Comparison of ENCODE assay signal across 22 cellular contexts in the genomic region with DNA sequence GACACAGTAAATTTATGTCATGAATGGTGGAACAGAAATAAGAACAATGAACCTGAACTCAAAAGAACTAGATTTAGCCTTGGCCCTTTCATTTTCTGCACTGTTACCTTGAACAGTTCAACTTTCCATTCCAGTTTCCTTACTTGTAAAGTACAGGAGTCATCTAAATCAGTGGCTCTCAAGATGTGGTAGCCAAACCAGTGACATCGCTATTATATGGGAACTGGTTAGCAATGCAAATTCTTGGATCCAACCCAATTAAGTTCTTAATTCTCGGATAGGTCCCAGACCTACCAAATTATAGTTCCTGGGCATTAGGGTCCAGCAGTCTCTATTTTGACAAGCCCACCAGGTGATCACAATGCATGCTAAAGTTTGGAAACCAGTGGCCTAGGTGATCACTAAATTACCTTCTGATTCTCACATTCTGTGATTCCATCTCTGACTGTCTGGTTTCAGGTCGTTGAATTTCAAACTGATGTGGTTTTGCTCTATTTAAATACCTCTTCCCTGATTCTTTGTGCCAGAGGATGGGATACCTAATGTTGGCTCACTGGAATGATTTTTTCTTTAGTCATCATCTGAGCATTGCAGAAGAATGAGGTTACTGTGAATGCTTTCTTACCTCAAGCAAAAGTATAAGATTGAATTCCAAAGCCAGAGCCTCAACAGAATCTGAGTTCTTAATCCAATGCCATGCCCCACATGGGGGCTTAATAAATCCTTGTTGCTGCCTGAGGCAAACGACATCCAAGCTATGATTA.
A peak's percentile ranks its signal among the peaks of the same experiment; 100 is the strongest.
DNase-seq lines count a peak whose midpoint lies in the region; ATAC-seq and TF ChIP-seq lines count a peak whose summit lies in the region.
"Had no signal": no experiment of that assay in that cellular context is flagged by ENCODE, and none has a peak within 500 bp of the region (broad histone marks: within the 10 kb centered on the region; RNA-seq: fewer than 3 reads in every experiment).

No MANE protein-coding gene starts in this region.

- H3K27ac ChIP-seq in IMR-90 (ENCODE audit: insufficient read depth, low read length), result no peak overlapping the region; the same call in 1 of the 2 replicates
- H3K27ac ChIP-seq in coronary artery, result no peak overlapping the region

- no peaks in the 10 kb centered on the region for H3K9me3 ChIP-seq in IMR-90 (ENCODE audit: control insufficient read depth, insufficient read depth, low read length)
- H3K9me3 ChIP-seq: Caco-2 had no signal

- peak overlapping the region in 1 of 2 experiments; percentile 11; a peak in 1 of 4 replicates for H4K8ac ChIP-seq in IMR-90 (ENCODE audit: low read depth in 2 of 2, low read length in 2 of 2)

- peaks cover 31% of the 10 kb centered on the region for H3K4me1 Mint-ChIP-seq in Calu3 (ENCODE audit: low read depth, unreplicated experiment)
- no peaks in the 10 kb centered on the region for H3K4me1 Mint-ChIP-seq in activated CD8-positive, alpha-beta T cell treated with anti-CD3 and anti-CD28 coated beads, Interleukin-2, amount 10 ng/mL, durations not matched to agents 7 days and 5 days (ENCODE audit: low read depth)
- H3K4me1 Mint-ChIP-seq: activated naive CD8-positive, alpha-beta T cell treated with anti-CD3 and anti-CD28 coated beads, Interleukin-2, amount 10 ng/mL, durations not matched to agents 7 days and 5 days had no signal

- H4K91ac ChIP-seq in IMR-90 (ENCODE audit: insufficient read depth, low read depth, low read length), result no peak overlapping the region

- dilution Hi-C loops in IMR-90 (cut with HindIII; ENCODE audit: low sequenced_read_pairs, unreplicated experiment), result no loop called here

- peak overlapping the region; percentile 24; the same call in 1 of the 2 replicates for H2BK20ac ChIP-seq in IMR-90 (ENCODE audit: low read depth, low read length)

- H3K14ac ChIP-seq in IMR-90 (replicated peaks; ENCODE audit: low read depth, low read length), result no peak overlapping the region; the same call in 1 of the 2 replicates

- H2AFZ ChIP-seq in IMR-90 (replicated peaks; ENCODE audit: low read length, poor library complexity), result no peak overlapping the region

- no peak for TF ChIP-seq POLR2A in IMR-90 (IDR thresholded peaks at IDR 0.05; ENCODE audit: low read depth, low read length)

- no peaks in the 10 kb centered on the region for H3K27me3 Mint-ChIP-seq in Calu3 (ENCODE audit: unreplicated experiment)
- H3K27me3 Mint-ChIP-seq in activated CD8-positive, alpha-beta T cell treated with anti-CD3 and anti-CD28 coated beads, Interleukin-2, amount 10 ng/mL, durations not matched to agents 7 days and 5 days (ENCODE audit: low read depth), result no peaks in the 10 kb centered on the region

- ATAC-seq in IMR-90 (ENCODE audit: low read depth) (peak; percentile 61), GM18511 (IDR thresholded peaks at IDR 0.05; ENCODE audit: unreplicated experiment) (no peak)
- no peak for ATAC-seq in activated CD8-positive, alpha-beta T cell treated with anti-CD3 and anti-CD28 coated beads, Interleukin-2, amount 10 ng/mL, durations not matched to agents 7 days and 5 days
- ATAC-seq: effector memory CD8-positive, alpha-beta T cell; HepG2 had no signal

- no peak overlapping the region for H3K23ac ChIP-seq in IMR-90 (ENCODE audit: low read depth, low read length)

- H4K20me1 ChIP-seq in IMR-90 (ENCODE audit: insufficient read depth, low read length), result no peaks in the 10 kb centered on the region

- no peak overlapping the region; the same call in 1 of the 2 replicates for H2AK5ac ChIP-seq in IMR-90 (ENCODE audit: low read depth, low read length)

- H3K4ac ChIP-seq in IMR-90 (ENCODE audit: low read depth, low read length), result peak overlapping the region; percentile 52; the same call in 1 of the 2 replicates

- TF ChIP-seq RAD21 in IMR-90 (IDR thresholded peaks at IDR 0.05; ENCODE audit: low read length), result no peak

- POLR2A ChIA-PET in IMR-90 (lab: Charles Lee; ENCODE audit: unreplicated experiment), result no interaction called here
- POLR2A ChIA-PET in activated CD8-positive, alpha-beta T cell treated with anti-CD3 and anti-CD28 coated beads, Interleukin-2, amount 10 ng/mL, durations not matched to agents 7 days and 5 days (lab: Charles Lee), result no interaction called here

- in situ Hi-C loops in IMR-90 (cut with MboI; ENCODE audit: low sequenced_read_pairs), result no loop called here
- in situ Hi-C loops in astrocyte of the cerebellum (cut with HindIII; ENCODE audit: low sequenced_read_pairs), result no loop called here

- H3K4me3 Mint-ChIP-seq in Calu3 (ENCODE audit: low read depth, unreplicated experiment), result no peak overlapping the region
- H3K4me3 Mint-ChIP-seq in activated CD8-positive, alpha-beta T cell treated with anti-CD3 and anti-CD28 coated beads, Interleukin-2, amount 10 ng/mL, durations not matched to agents 7 days and 5 days, result no peak overlapping the region
- H3K4me3 Mint-ChIP-seq: activated naive CD8-positive, alpha-beta T cell treated with anti-CD3 and anti-CD28 coated beads, Interleukin-2, amount 10 ng/mL, durations not matched to agents 7 days and 5 days; effector memory CD8-positive, alpha-beta T cell; H9; nephron had no signal

- no peaks in the 10 kb centered on the region for H3K9me3 Mint-ChIP-seq in Calu3 (ENCODE audit: low read depth, unreplicated experiment)
- no peaks in the 10 kb centered on the region for H3K9me3 Mint-ChIP-seq in activated CD8-positive, alpha-beta T cell treated with anti-CD3 and anti-CD28 coated beads, Interleukin-2, amount 10 ng/mL, durations not matched to agents 7 days and 5 days (ENCODE audit: insufficient read depth)
- H3K9me3 Mint-ChIP-seq: activated naive CD8-positive, alpha-beta T cell treated with anti-CD3 and anti-CD28 coated beads, Interleukin-2, amount 10 ng/mL, durations not matched to agents 7 days and 5 days; effector memory CD8-positive, alpha-beta T cell; H9; nephron had no signal

- peaks cover 4% of the 10 kb centered on the region; the same call in 1 of the 2 replicates for H3K4me1 ChIP-seq in IMR-90 (ENCODE audit: control insufficient read depth, insufficient read depth, low read length)

- no peaks in the 10 kb centered on the region for H3K36me3 ChIP-seq in IMR-90 (ENCODE audit: control insufficient read depth, insufficient read depth, low read length)

- H2BK5ac ChIP-seq in IMR-90 (ENCODE audit: low read depth, low read length, poor library complexity, severe bottlenecking), result peak overlapping the region; percentile 8

- no peak overlapping the region for H3K9ac ChIP-seq in IMR-90 (ENCODE audit: low read depth, low read length)

- H2BK15ac ChIP-seq in IMR-90 (ENCODE audit: low read depth, low read length), result no peak overlapping the region; the same call in 2 of the 3 replicates

- no peak overlapping the region for H2AK9ac ChIP-seq in IMR-90 (replicated peaks; ENCODE audit: low read depth, low read length, poor library complexity)

- peak overlapping the region; percentile 46; the same call in 1 of the 2 replicates for H3K4me2 ChIP-seq in IMR-90 (ENCODE audit: low read depth, low read length)

- intact Hi-C loops in IMR-90 (cut with micrococcal nuclease) (no loop called here), Calu3 (cut with micrococcal nuclease; ENCODE audit: unreplicated experiment) (no loop called here)

- H3K36me3 Mint-ChIP-seq in Calu3 (ENCODE audit: insufficient read depth, unreplicated experiment), result no peaks in the 10 kb centered on the region
- no peaks in the 10 kb centered on the region for H3K36me3 Mint-ChIP-seq in activated CD8-positive, alpha-beta T cell treated with anti-CD3 and anti-CD28 coated beads, Interleukin-2, amount 10 ng/mL, durations not matched to agents 7 days and 5 days (ENCODE audit: low read depth)
- H3K36me3 Mint-ChIP-seq: activated naive CD8-positive, alpha-beta T cell treated with anti-CD3 and anti-CD28 coated beads, Interleukin-2, amount 10 ng/mL, durations not matched to agents 7 days and 5 days had no signal

- H3K56ac ChIP-seq in IMR-90 (ENCODE audit: extremely low read depth, insufficient read depth, low read length), result no peak overlapping the region

- H3K79me1 ChIP-seq in IMR-90 (ENCODE audit: low read depth in 1 of 2, low read length in 2 of 2), result no peaks in the 10 kb centered on the region

- DNase-seq in AG08396 (ENCODE audit: low spot score) (peak; percentile 14), IMR-90 (peak; percentile 75), astrocyte of the cerebellum (ENCODE audit: low read depth) (peak; percentile 63), kidney glomerular epithelial cell (lab: John Stamatoyannopoulos, UW) (peak; percentile 97), Calu3 (no peak), coronary artery (ENCODE audit: low spot score) (no peak)
- DNase-seq in activated CD8-positive, alpha-beta T cell treated with anti-CD3 and anti-CD28 coated beads, Interleukin-2, amount 10 ng/mL, durations not matched to agents 7 days and 5 days, result no peak
- DNase-seq: activated CD4-positive, alpha-beta T cell treated with anti-CD3 and anti-CD28 coated beads, Interleukin-2, amount 50 U/mL, for 48 hours; activated naive CD8-positive, alpha-beta T cell treated with anti-CD3 and anti-CD28 coated beads, Interleukin-2, amount 10 ng/mL, durations not matched to agents 7 days and 5 days; activated T-cell treated with anti-CD3 and anti-CD28 coated beads, Interleukin-2, amount 50 U/mL, for 48 hours; Caco-2; central memory CD4-positive, alpha-beta T cell; effector memory CD8-positive, alpha-beta T cell; foreskin melanocyte; H9; NCI-H2081; NCI-H526; OCI-M1; stimulated activated CD4-positive, alpha-beta T cell treated with anti-CD3 and anti-CD28 coated beads, Interleukin-1b, Interleukin-23, amount 100 ng/mL, for 48 hours had no signal

- no peaks in the 10 kb centered on the region for H3K27me3 ChIP-seq in IMR-90 (ENCODE audit: control insufficient read depth, insufficient read depth, low read length)

- no peak overlapping the region; the same call in 1 of the 2 replicates for H3K18ac ChIP-seq in IMR-90 (ENCODE audit: low read depth, low read length)

- CTCF ChIA-PET in IMR-90 (lab: Yijun Ruan, JAX) (no interaction called here), Calu3 (lab: Charles Lee) (interaction anchor here (0.5 kb wide), 1 partner anchor 1125 kb away, joined by 3 read pairs; a partner anchor contains a TSS)
- CTCF ChIA-PET in activated CD8-positive, alpha-beta T cell treated with anti-CD3 and anti-CD28 coated beads, Interleukin-2, amount 10 ng/mL, durations not matched to agents 7 days and 5 days (lab: Charles Lee), result no interaction called here

- no peak overlapping the region for H3K27ac Mint-ChIP-seq in Calu3 (ENCODE audit: unreplicated experiment)
- no peak overlapping the region for H3K27ac Mint-ChIP-seq in activated CD8-positive, alpha-beta T cell treated with anti-CD3 and anti-CD28 coated beads, Interleukin-2, amount 10 ng/mL, durations not matched to agents 7 days and 5 days
- H3K27ac Mint-ChIP-seq: activated naive CD8-positive, alpha-beta T cell treated with anti-CD3 and anti-CD28 coated beads, Interleukin-2, amount 10 ng/mL, durations not matched to agents 7 days and 5 days; effector memory CD8-positive, alpha-beta T cell; H9; nephron had no signal

- H2BK120ac ChIP-seq in IMR-90 (ENCODE audit: low read depth, low read length), result peak overlapping the region; percentile 62; the same call in 1 of the 2 replicates

- no peak for TF ChIP-seq CTCF in IMR-90 (conservative IDR thresholded peaks at IDR 0.05; ENCODE audit: low read depth, low read length)
- no peak for TF ChIP-seq CTCF in astrocyte of the cerebellum (IDR thresholded peaks at IDR 0.05; ENCODE audit: low read depth, low read length, missing control alignments)
- TF ChIP-seq CTCF in Calu3 (IDR thresholded peaks at IDR 0.05; ENCODE audit: unreplicated experiment), result no peak
- no peak for TF ChIP-seq CTCF in coronary artery (IDR thresholded peaks at IDR 0.05)

- WGBS in IMR-90 (ENCODE audit: extremely low coverage in 2 of 2, insufficient read length in 1 of 2), 2 experiments, result no CpG with 5 or more reads among the region's 4 CpGs

- no peak overlapping the region for H4K5ac ChIP-seq in IMR-90 (ENCODE audit: low read depth, low read length)

- peaks cover 12% of the 10 kb centered on the region; the same call in 1 of the 2 replicates for H3K9me1 ChIP-seq in IMR-90 (ENCODE audit: insufficient read depth, low read length)

- H3K4me3 ChIP-seq in IMR-90 (ENCODE audit: insufficient read depth, low read depth, low read length) (no peak overlapping the region), astrocyte of the cerebellum (ENCODE audit: low read depth, low read length) (no peak overlapping the region), coronary artery (no peak overlapping the region)

- BruUV-seq in IMR-90 (replicated peaks; lab: Mats Ljungman, UMichigan) (no TSS peak), Calu3 (replicated peaks; lab: Mats Ljungman, UMichigan) (no TSS peak)

Comparison
In these comparisons a context has a peak if more than half of its experiments do, and no peak if none do; other contexts are left out.
1. DNase-seq: peak in AG08396 (single experiment), IMR-90 (single experiment), astrocyte of the cerebellum (single experiment) and kidney glomerular epithelial cell (single experiment); none in Calu3 (single experiment), coronary artery (single experiment) and activated CD8-positive, alpha-beta T cell treated with anti-CD3 and anti-CD28 coated beads, Interleukin-2, amount 10 ng/mL, durations not matched to agents 7 days and 5 days (single experiment).